In the genomic region with DNA sequence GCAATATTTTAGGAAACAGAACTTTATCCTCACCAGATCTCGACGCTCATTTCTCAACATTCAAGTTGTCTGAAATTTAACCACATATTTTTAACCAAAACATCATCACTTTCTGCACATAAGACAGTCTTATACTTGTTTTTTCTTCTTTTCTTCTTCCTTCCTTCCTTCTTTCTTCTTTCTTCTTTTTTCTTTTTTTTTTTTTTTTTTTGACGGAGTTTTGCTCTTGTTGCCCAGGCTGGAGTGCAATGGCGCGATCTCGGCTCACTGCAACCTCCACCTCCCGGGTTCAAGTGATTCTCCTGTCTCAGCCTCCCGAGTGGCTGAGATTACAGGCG, we compare ENCODE assay signal across 6 cellular contexts.
DNase-seq lines count a peak whose midpoint lies in the region; TF ChIP-seq lines count a peak whose summit lies in the region.
"Not testable (repeated sequence)": the region's sequence is repeated elsewhere in the genome, so short reads cannot be mapped to it uniquely, and the experiment has no call there.

No MANE protein-coding gene starts in this region.

- H3K4me3 Mint-ChIP-seq in dendritic cell treated with granulocyte-macrophage colony-stimulating factor and Interleukin-4, amounts not matched to agents 40 ng/mL and 50 ng/mL, for 4 days = not testable (repeated sequence)

- POLR2A ChIA-PET in HEK293T (lab: Yijun Ruan, JAX) = not testable (repeated sequence)

- peaks cover 52% of the 10 kb centered on the region for H3K4me1 ChIP-seq in DOHH2 (ENCODE audit: control insufficient read depth, low read length)
- H3K4me1 ChIP-seq in MM.1S (ENCODE audit: low read length) = not testable (repeated sequence)
- peaks cover 92 to 93% of the 10 kb centered on the region in 2 experiments for H3K4me1 ChIP-seq in neutrophil (ENCODE audit: control insufficient read depth in 1 of 2, insufficient read depth in 1 of 2, low read depth in 1 of 2, low read length in 1 of 2)

- intact Hi-C loops in dendritic cell treated with granulocyte-macrophage colony-stimulating factor and Interleukin-4, amounts not matched to agents 40 ng/mL and 50 ng/mL, for 4 days (cut with micrococcal nuclease) = not testable (repeated sequence)

- H3K36me3 ChIP-seq in DOHH2 (ENCODE audit: control insufficient read depth, low read length); MM.1S (replicated peaks; ENCODE audit: insufficient read depth, low read length); SU-DHL-6 (ENCODE audit: low read length); neutrophil: not testable (repeated sequence)

- H3K79me2 ChIP-seq in DOHH2 (ENCODE audit: control insufficient read depth, low read length); MM.1S (ENCODE audit: low read length); SU-DHL-6 (ENCODE audit: insufficient read depth, low read length): not testable (repeated sequence)

- not testable (repeated sequence) for H3K36me3 Mint-ChIP-seq in dendritic cell treated with granulocyte-macrophage colony-stimulating factor and Interleukin-4, amounts not matched to agents 40 ng/mL and 50 ng/mL, for 4 days (ENCODE audit: low read depth)

- H3K4me1 Mint-ChIP-seq in dendritic cell treated with granulocyte-macrophage colony-stimulating factor and Interleukin-4, amounts not matched to agents 40 ng/mL and 50 ng/mL, for 4 days (ENCODE audit: low read depth) = peaks cover 70% of the 10 kb centered on the region

- H2AFZ ChIP-seq in MM.1S (ENCODE audit: low read length); SU-DHL-6 (ENCODE audit: low read depth, low read length, severe bottlenecking): not testable (repeated sequence)

- not testable (repeated sequence) for H3F3A ChIP-seq in DOHH2 (ENCODE audit: control insufficient read depth, insufficient read depth); MM.1S (ENCODE audit: insufficient read depth, low read length); SU-DHL-6 (ENCODE audit: insufficient read depth)

- not testable (repeated sequence) for H3K9me3 ChIP-seq in DOHH2 (ENCODE audit: control insufficient read depth, insufficient read depth, low read length); MM.1S (replicated peaks; ENCODE audit: insufficient read depth, low read length); SU-DHL-6 (ENCODE audit: insufficient read depth, low read length); neutrophil

- not testable (repeated sequence) for TF ChIP-seq CTCF in DOHH2 (IDR thresholded peaks at IDR 0.05; ENCODE audit: low read depth, low read length, poor library complexity, severe bottlenecking); MM.1S (IDR thresholded peaks at IDR 0.05; ENCODE audit: low read length); SU-DHL-6 (IDR thresholded peaks at IDR 0.05; ENCODE audit: insufficient read depth, low read length, poor library complexity, severe bottlenecking); neutrophil (IDR thresholded peaks at IDR 0.05)

- H3K9ac ChIP-seq in MM.1S (ENCODE audit: low read length); SU-DHL-6 (ENCODE audit: low read length): not testable (repeated sequence)

- H3K4me3 ChIP-seq in DOHH2 (ENCODE audit: low read length) (peak overlapping the region; percentile 14; the same call in 1 of the 2 replicates), neutrophil (ENCODE audit: low read depth in 1 of 2, low read length in 1 of 2) (peak overlapping the region; percentile 44 to 53)
- not testable (repeated sequence) for H3K4me3 ChIP-seq in MM.1S (ENCODE audit: low read length); SU-DHL-6 (ENCODE audit: insufficient read depth, low read length, poor library complexity, severe bottlenecking)

- not testable (repeated sequence) for DNase-seq in HEK293T (ENCODE audit: extremely low spot score); MM.1S

- H3K27me3 ChIP-seq in DOHH2 (ENCODE audit: control insufficient read depth, low read length); SU-DHL-6 (ENCODE audit: low read length); neutrophil: not testable (repeated sequence)
- peaks cover 81% of the 10 kb centered on the region for H3K27me3 ChIP-seq in MM.1S (replicated peaks; ENCODE audit: insufficient read depth, low read length)

- H4K20me1 ChIP-seq in DOHH2 (ENCODE audit: control insufficient read depth, insufficient read depth, low read depth, low read length); MM.1S (ENCODE audit: insufficient read depth, low read length); SU-DHL-6 (ENCODE audit: low read depth, low read length): not testable (repeated sequence)

- H3K27ac ChIP-seq in DOHH2 (ENCODE audit: low read depth, low read length); MM.1S (ENCODE audit: low read length); SU-DHL-6 (ENCODE audit: low read depth, low read length): not testable (repeated sequence)
- peak overlapping the region; percentile 96 for H3K27ac ChIP-seq in neutrophil

- not testable (repeated sequence) for H3K9me2 ChIP-seq in DOHH2 (replicated peaks; ENCODE audit: control insufficient read depth, low read length); MM.1S (replicated peaks; ENCODE audit: insufficient read depth, low read length); SU-DHL-6 (replicated peaks; ENCODE audit: insufficient read depth, low read length)

- H3K27ac Mint-ChIP-seq in dendritic cell treated with granulocyte-macrophage colony-stimulating factor and Interleukin-4, amounts not matched to agents 40 ng/mL and 50 ng/mL, for 4 days = peak overlapping the region; percentile 79

- CTCF ChIA-PET in HEK293T (lab: Yijun Ruan, JAX) = interaction anchor here (1.2 kb wide), 1 partner anchor 106 kb away, joined by 6 read pairs; no protein-coding TSS in a partner anchor

- H3K9me3 Mint-ChIP-seq in dendritic cell treated with granulocyte-macrophage colony-stimulating factor and Interleukin-4, amounts not matched to agents 40 ng/mL and 50 ng/mL, for 4 days = peaks cover 10% of the 10 kb centered on the region

- H3K27me3 Mint-ChIP-seq in dendritic cell treated with granulocyte-macrophage colony-stimulating factor and Interleukin-4, amounts not matched to agents 40 ng/mL and 50 ng/mL, for 4 days = not testable (repeated sequence)

- H3K4me2 ChIP-seq in DOHH2 (ENCODE audit: low read length) (peak overlapping the region; percentile 40; the same call in 1 of the 2 replicates), MM.1S (ENCODE audit: low read depth, low read length) (0 out of 2 replicates have a peak overlapping the region, but pooled peaks have one; percentile 27), SU-DHL-6 (ENCODE audit: low read depth, low read length, poor library complexity, severe bottlenecking) (peak overlapping the region; percentile 48)

TF ChIP-seq in HEK293T, 16 proteins besides CTCF, POLR2A, EP300 and RAD21:
- TF ChIP-seq L3MBTL2 (conservative IDR thresholded peaks at IDR 0.05) = 0 out of 2 replicates have a peak, but pooled peaks have one; percentile 12
TF ChIP-seq in HEK293T: peak in this region for 1; not testable (repeated sequence) for 15.
